Comparison of ENCODE assay signal across 10 cellular contexts in genomic region chr3:137709011-137709601, GRCh38. TPM values are rescaled to one million over a fixed set of nuclear protein-coding genes. Genes with fewer than 3 reads are reported as not detected.
DNase-seq lines count a peak whose midpoint lies in the region; TF ChIP-seq lines count a peak whose summit lies in the region.
"Had no signal": no experiment of that assay in that cellular context is flagged by ENCODE, and none has a peak within 500 bp of the region (broad histone marks: within the 10 kb centered on the region; RNA-seq: fewer than 3 reads in every experiment).

No MANE protein-coding gene starts in this region.

- H3K36me3 ChIP-seq in liver (ENCODE audit: control insufficient read depth in 4 of 4, insufficient read depth in 3 of 4, low read depth in 1 of 4, low read length in 3 of 4) = no peaks in the 10 kb centered on the region

- H3K4me3 ChIP-seq in liver (ENCODE audit: low read depth in 1 of 3, low read length in 3 of 3) = no peak overlapping the region
- H3K4me3 ChIP-seq: mucosa of descending colon had no signal

- peak; percentile 74 to 82 for TF ChIP-seq RAD21 in liver (IDR thresholded peaks at IDR 0.05)

- WGBS in liver = 3% methylated on average over 3 of the region's 3 CpGs

- H3K9ac ChIP-seq in liver (ENCODE audit: low read depth in 1 of 2, low read length in 2 of 2) = no peak overlapping the region

- no peaks in the 10 kb centered on the region for H3K9me3 ChIP-seq in liver (ENCODE audit: control insufficient read depth in 4 of 4, low read length in 3 of 4)
- H3K9me3 ChIP-seq: mucosa of descending colon had no signal

- peak; percentile 61 for TF ChIP-seq CTCF in liver (IDR thresholded peaks at IDR 0.05; ENCODE audit: low read depth, low read length, missing input control)

- no peaks in the 10 kb centered on the region for H3K4me1 ChIP-seq in liver (ENCODE audit: control insufficient read depth in 4 of 4, insufficient read depth in 4 of 4, low read length in 3 of 4)

- peaks cover 0 to 7% (median 0%) of the 10 kb centered on the region in 4 donors for H3K27me3 ChIP-seq in liver (ENCODE audit: control insufficient read depth in 4 of 4, insufficient read depth in 4 of 4, low read length in 3 of 4)

- H3K27ac ChIP-seq in liver (ENCODE audit: low read depth in 1 of 2, low read length in 2 of 2) = no peak overlapping the region
- no peak overlapping the region for H3K27ac ChIP-seq in caudate nucleus (ENCODE audit: low read depth, low read length)

- DNase-seq in ELR (ENCODE audit: low read depth) (peak; percentile 24), HT-29 (ENCODE audit: low spot score) (peak; percentile 40), SW480 (ENCODE audit: low spot score) (peak; percentile 33), caudate nucleus (lab: John Stamatoyannopoulos, UW) (no peak), glomerular visceral epithelial cell (ENCODE audit: extremely low spot score) (no peak), T-helper 1 cell (no peak)
- DNase-seq in activated CD4-positive, alpha-beta T cell treated with anti-CD3 and anti-CD28 coated beads, Interleukin-2, amount 50 U/mL, for 1 hour = no peak

TF ChIP-seq in liver, 16 proteins besides CTCF, POLR2A, EP300 and RAD21:
- no peak for TF ChIP-seq YY1 (IDR thresholded peaks at IDR 0.05)
- TF ChIP-seq NR2F2 (IDR thresholded peaks at IDR 0.05) = no peak
- TF ChIP-seq ZBTB33 (IDR thresholded peaks at IDR 0.05) = no peak
- no peak for TF ChIP-seq SP1 (IDR thresholded peaks at IDR 0.05)
- no peak for TF ChIP-seq MAX (IDR thresholded peaks at IDR 0.05)
- TF ChIP-seq ATF3 (IDR thresholded peaks at IDR 0.05) = no peak

RNA-seq across cellular contexts. Expression of gene SOX14, which starts 55.0 kb away (rescaled TPM):
- not detected in 2 replicates for total RNA-seq in HT-29 (2014; rRNA removed; shearing (Covaris generic))
- not detected for total RNA-seq in liver
- polyA plus RNA-seq in liver = not detected
- total RNA-seq: mucosa of descending colon, NCI-H460 had no signal

Comparison
In these comparisons a context has a peak if more than half of its experiments do, and no peak if none do; other contexts are left out.
1. DNase-seq: peak in ELR (single experiment), HT-29 (single experiment) and SW480 (single experiment); none in caudate nucleus (0 of 61), glomerular visceral epithelial cell (single experiment), T-helper 1 cell (0 of 5) and activated CD4-positive, alpha-beta T cell treated with anti-CD3 and anti-CD28 coated beads, Interleukin-2, amount 50 U/mL, for 1 hour (single experiment).